ENCODE assay signal across 1 cellular context in the genomic region with DNA sequence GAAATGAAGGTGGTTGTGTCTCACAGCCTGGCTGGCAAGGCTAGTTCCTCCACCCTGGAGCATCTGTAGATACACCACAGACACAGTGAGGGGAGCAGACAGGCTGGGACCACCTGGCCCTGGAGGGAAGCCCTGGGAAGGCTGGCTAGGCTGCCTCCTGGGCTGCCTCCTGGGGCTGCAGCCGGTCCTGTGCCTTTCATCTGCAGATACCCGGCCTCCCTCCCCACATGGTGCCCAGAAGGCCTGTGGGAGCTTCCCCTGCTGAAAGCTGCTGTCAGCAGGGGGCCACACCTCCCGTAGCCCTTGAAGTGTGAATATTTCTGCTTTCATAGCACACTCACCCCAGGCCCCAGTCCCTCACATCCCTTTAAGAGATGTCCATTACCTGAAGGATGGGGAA.
TF ChIP-seq lines count a peak whose summit lies in the region.

No MANE protein-coding gene starts in this region.

TF ChIP-seq in GM12878, 131 proteins besides CTCF, POLR2A, EP300 and RAD21:
- no peak for TF ChIP-seq BCL11A (IDR thresholded peaks at IDR 0.05; ENCODE audit: low read depth, low read length)
- peak; percentile 15; the same call in 1 of the 2 replicates for TF ChIP-seq SMC3 (IDR thresholded peaks at IDR 0.05; ENCODE audit: borderline replicate concordance, low read length)
